Comparison of ENCODE assay signal across 12 cellular contexts in the genomic region with DNA sequence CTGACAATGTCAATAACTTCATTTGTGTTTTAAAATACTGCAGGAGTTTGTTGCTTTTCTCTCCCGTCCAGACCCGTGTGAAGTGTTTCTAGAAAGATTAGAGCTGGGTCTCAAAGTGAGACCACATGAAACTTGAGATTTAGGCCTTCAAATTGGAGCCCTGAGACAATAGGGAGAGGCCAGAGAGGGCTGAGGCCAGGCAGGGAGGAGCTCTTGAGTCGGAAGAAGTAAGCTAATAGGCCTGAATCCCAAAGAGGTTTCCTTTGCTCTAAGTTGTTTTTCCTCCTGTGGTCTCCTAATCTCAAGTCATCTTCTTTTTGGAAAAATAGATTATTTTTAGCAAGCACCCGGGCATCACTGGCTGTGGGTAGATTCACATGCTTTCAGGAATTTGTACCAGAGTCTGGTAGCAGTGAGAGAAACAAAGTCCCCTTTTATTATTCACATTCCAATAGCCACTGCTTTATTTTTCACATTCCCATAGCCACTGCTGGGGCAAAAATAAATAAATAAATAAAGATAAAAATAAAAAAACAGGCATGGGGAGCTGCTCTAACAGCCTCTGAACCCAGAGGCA. TPM values are rescaled to one million over a fixed set of nuclear protein-coding genes. Genes with fewer than 3 reads are reported as not detected.
A peak's percentile ranks its signal among the peaks of the same experiment; 100 is the strongest.
DNase-seq lines count a peak whose midpoint lies in the region; ATAC-seq lines count a peak whose summit lies in the region.
"Had no signal": no experiment of that assay in that cellular context is flagged by ENCODE, and none has a peak within 500 bp of the region (broad histone marks: within the 10 kb centered on the region; RNA-seq: fewer than 3 reads in every experiment).

No MANE protein-coding gene starts in this region.

- no peak for ATAC-seq in activated T-cell treated with anti-CD3 and anti-CD28 coated beads, Interleukin-2, amount 50 U/mL, for 4 hours
- ATAC-seq in T-cell (replicated peaks in 1 of 4) (peak in 1 of 4 experiments; percentile 1), HG02884 (IDR thresholded peaks at IDR 0.05; ENCODE audit: unreplicated experiment) (no peak), HG03469 (IDR thresholded peaks at IDR 0.05; ENCODE audit: unreplicated experiment) (no peak)
- ATAC-seq in stimulated activated naive B cell treated with anti-CD40 and anti-IgM and Interleukin-4, amounts not matched to agents 10 μg/mL and 1 μg/mL and 100 μg/mL, for 72 hours (replicated peaks): no peak

- no peaks in the 10 kb centered on the region for H3K27me3 Mint-ChIP-seq in activated T-cell treated with anti-CD3 and anti-CD28 coated beads, Interleukin-2, amount 50 U/mL, for 4 hours (ENCODE audit: low read depth)
- H3K27me3 Mint-ChIP-seq in T-cell: no peaks in the 10 kb centered on the region
- peaks cover 2 to 6% (median 5%) of the 10 kb centered on the region in 3 donors for H3K27me3 Mint-ChIP-seq in immature natural killer cell (ENCODE audit: low read depth in 3 of 3)
- H3K27me3 Mint-ChIP-seq in stimulated activated naive B cell treated with anti-CD40 and anti-IgM and Interleukin-4, amounts not matched to agents 10 μg/mL and 1 μg/mL and 100 μg/mL, for 72 hours: no peaks in the 10 kb centered on the region

- H3K27ac Mint-ChIP-seq in T-cell (peak overlapping the region; percentile 86 to 92), immature natural killer cell (peak overlapping the region in 5 of 6 donors; percentile 92 to 98 (median 97))
- H3K27ac Mint-ChIP-seq in stimulated activated naive B cell treated with anti-CD40 and anti-IgM and Interleukin-4, amounts not matched to agents 10 μg/mL and 1 μg/mL and 100 μg/mL, for 72 hours: peak overlapping the region; percentile 70

- H3K4me3 Mint-ChIP-seq in activated T-cell treated with anti-CD3 and anti-CD28 coated beads, Interleukin-2, amount 50 U/mL, for 4 hours: peak overlapping the region; percentile 3
- peak overlapping the region in 1 of 3 donors; percentile 72 for H3K4me3 Mint-ChIP-seq in T-cell
- H3K4me3 Mint-ChIP-seq in immature natural killer cell: peak overlapping the region; percentile 51 to 89 (median 63)
- H3K4me3 Mint-ChIP-seq in stimulated activated naive B cell treated with anti-CD40 and anti-IgM and Interleukin-4, amounts not matched to agents 10 μg/mL and 1 μg/mL and 100 μg/mL, for 72 hours: no peak overlapping the region

- POLR2A ChIA-PET in T-cell (lab: Charles Lee): interaction anchor here (0.6 to 0.7 kb wide), 4 partner anchors 179 to 364 kb away, joined by 3 read pairs; partner anchors contain the start of gene F11R (in 1 of the 2)

- H3K4me1 Mint-ChIP-seq in activated T-cell treated with anti-CD3 and anti-CD28 coated beads, Interleukin-2, amount 50 U/mL, for 4 hours (ENCODE audit: low read depth): peaks cover 64% of the 10 kb centered on the region
- peaks cover 70 to 79% (median 74%) of the 10 kb centered on the region in 3 donors for H3K4me1 Mint-ChIP-seq in T-cell
- peaks cover 4 to 83% of the 10 kb centered on the region in 2 donors for H3K4me1 Mint-ChIP-seq in immature natural killer cell
- peaks cover 28 to 41% of the 10 kb centered on the region in 2 donors for H3K4me1 Mint-ChIP-seq in stimulated activated naive B cell treated with anti-CD40 and anti-IgM and Interleukin-4, amounts not matched to agents 10 μg/mL and 1 μg/mL and 100 μg/mL, for 72 hours

- no peaks in the 10 kb centered on the region for H3K9me3 Mint-ChIP-seq in activated T-cell treated with anti-CD3 and anti-CD28 coated beads, Interleukin-2, amount 50 U/mL, for 4 hours
- H3K9me3 Mint-ChIP-seq in T-cell (no peaks in the 10 kb centered on the region), immature natural killer cell (no peaks in the 10 kb centered on the region)
- no peaks in the 10 kb centered on the region for H3K9me3 Mint-ChIP-seq in stimulated activated naive B cell treated with anti-CD40 and anti-IgM and Interleukin-4, amounts not matched to agents 10 μg/mL and 1 μg/mL and 100 μg/mL, for 72 hours

- no peak for DNase-seq in activated T-cell treated with anti-CD3 and anti-CD28 coated beads, Interleukin-2, amount 50 U/mL, for 4 hours
- DNase-seq in activated T-cell treated with anti-CD3 and anti-CD28 coated beads, Interleukin-2, amount 50 U/mL, for 1 hour: no peak
- DNase-seq in T-cell: no peak
- no peak for DNase-seq in immature natural killer cell
- DNase-seq in stimulated activated naive B cell treated with anti-CD40 and anti-IgM and Interleukin-4, amounts not matched to agents 10 μg/mL and 1 μg/mL and 100 μg/mL, for 72 hours: no peak
- DNase-seq in middle frontal gyrus (ENCODE audit: extremely low spot score, low spot score): no peak
- DNase-seq: NCI-H2227 treated with DMSO at 0.1 percent for 48 hours had no signal

- CTCF ChIA-PET in T-cell (lab: Charles Lee): interaction anchor here (0.5 to 7.2 kb wide), 28 partner anchors 11 to 530 kb away, joined by 3 to 73 read pairs (median 4); partner anchors contain the start of genes ITLN2 (in 2 of the 2), CD244 (in 1 of the 2), F11R (in 1 of the 2) and ITLN1 (in 1 of the 2)

- H3K36me3 Mint-ChIP-seq in activated T-cell treated with anti-CD3 and anti-CD28 coated beads, Interleukin-2, amount 50 U/mL, for 4 hours (ENCODE audit: insufficient read depth): peaks cover 2% of the 10 kb centered on the region
- H3K36me3 Mint-ChIP-seq in T-cell (no peaks in the 10 kb centered on the region), immature natural killer cell (peaks cover 33 to 74% (median 41%) of the 10 kb centered on the region in 3 donors)
- H3K36me3 Mint-ChIP-seq in stimulated activated naive B cell treated with anti-CD40 and anti-IgM and Interleukin-4, amounts not matched to agents 10 μg/mL and 1 μg/mL and 100 μg/mL, for 72 hours: no peaks in the 10 kb centered on the region

RNA-seq across cellular contexts. Expression of gene CD244, which starts 25.6 kb away (rescaled TPM):
- total RNA-seq in activated T-cell treated with anti-CD3 and anti-CD28 coated beads, Interleukin-2, amount 50 U/mL, for 4 hours: under 1 TPM; 0.30 to 0.53 (median 0.38) TPM
- 10 to 100 TPM in 1 of 5 donors, 1 to 10 TPM in 4; 1.1 to 12.4 (median 2.9) TPM for total RNA-seq in T-cell
- polyA plus RNA-seq in immature natural killer cell: 100 to 1,000 TPM; 301 to 501 (median 410) TPM
- total RNA-seq: cerebellum, PC-3 had no signal
- polyA plus RNA-seq: AG04450 had no signal

RNA-seq across cellular contexts. Expression of gene LY9, which starts 41.1 kb away (rescaled TPM):
- 10 to 100 TPM in 2 of 3 donors, 1 to 10 TPM in 1; 8.9 to 21.4 (median 16.5) TPM for total RNA-seq in activated T-cell treated with anti-CD3 and anti-CD28 coated beads, Interleukin-2, amount 50 U/mL, for 4 hours
- total RNA-seq in T-cell: 100 to 1,000 TPM in 3 of 5 donors, 10 to 100 TPM in 2; 95.4 to 127 (median 101) TPM
- 10 to 100 TPM; 46.1 to 68.2 (median 57.2) TPM for polyA plus RNA-seq in immature natural killer cell
- total RNA-seq: cerebellum, PC-3 had no signal
- polyA plus RNA-seq: AG04450 had no signal

RNA-seq across cellular contexts. Expression of gene ITLN1, which starts 47.9 kb away (rescaled TPM):
- not detected for total RNA-seq in activated T-cell treated with anti-CD3 and anti-CD28 coated beads, Interleukin-2, amount 50 U/mL, for 4 hours
- not detected for total RNA-seq in T-cell
- under 1 TPM in 1 of 3 donors, not detected in 2; 0.77 TPM for polyA plus RNA-seq in immature natural killer cell
- total RNA-seq: PC-3 had no signal
- polyA plus RNA-seq: AG04450 had no signal

Comparison
In these comparisons a context has a peak if more than half of its experiments do, and no peak if none do; other contexts are left out.
1. H3K4me3 Mint-ChIP-seq: peak in activated T-cell treated with anti-CD3 and anti-CD28 coated beads, Interleukin-2, amount 50 U/mL, for 4 hours (single experiment) and immature natural killer cell (5 of 5); none in stimulated activated naive B cell treated with anti-CD40 and anti-IgM and Interleukin-4, amounts not matched to agents 10 μg/mL and 1 μg/mL and 100 μg/mL, for 72 hours (0 of 2).
2. RNA of gene LY9, which starts 41.1 kb away (total RNA-seq): 95.4 to 127 TPM in T-cell; 8.9 to 21.4 TPM in activated T-cell treated with anti-CD3 and anti-CD28 coated beads, Interleukin-2, amount 50 U/mL, for 4 hours; every median in the first group is over 4 times any median in the second.
3. Peak in every context shown above with its lines, with median percentiles within 50 percentile points of each other: H3K27ac Mint-ChIP-seq.